In the genomic region with DNA sequence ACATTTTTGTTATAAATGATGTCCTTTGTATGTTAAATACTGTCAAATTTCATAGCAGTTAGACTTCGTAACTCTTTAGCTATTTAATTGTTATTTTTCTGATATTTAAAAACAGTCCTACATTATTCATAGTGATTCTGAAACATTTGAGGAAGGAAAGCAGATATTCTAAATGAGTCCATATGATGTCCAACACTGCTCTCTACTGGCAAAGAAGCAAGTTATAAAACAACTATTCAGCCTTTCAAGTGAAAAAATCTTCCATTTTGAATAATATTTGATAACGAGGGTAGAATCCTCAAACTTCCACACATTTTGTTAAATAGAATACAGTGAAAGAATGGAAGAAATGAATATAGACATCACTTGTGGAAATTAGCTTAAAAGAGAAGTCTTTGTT, we compare ENCODE assay signal across 8 cellular contexts.
DNase-seq lines count a peak whose midpoint lies in the region; ATAC-seq and TF ChIP-seq lines count a peak whose summit lies in the region.

No MANE protein-coding gene starts in this region.

- ATAC-seq in Right ventricle myocardium superior (ENCODE audit: poor library complexity) (peak; percentile 58), PC-3 (peak; percentile 71), sciatic nerve (peak; percentile 82)

- intact Hi-C loops in Right ventricle myocardium superior (cut with DNase I): loop anchor here (10.0 kb wide), 1 partner anchor 1008 kb away; no protein-coding TSS in a partner anchor
- intact Hi-C loops in PC-3 (cut with micrococcal nuclease): loop anchor here (1.0 to 10.0 kb wide), 7 partner anchors 148 to 1012 kb away; no protein-coding TSS in a partner anchor
- intact Hi-C loops in esophagus muscularis mucosa (cut with DNase I): loop anchor here (5.0 to 10.0 kb wide), 2 partner anchors 220 to 1018 kb away; partner anchors contain the start of gene GULP1
- intact Hi-C loops in sciatic nerve (cut with DNase I): loop anchor here (10.0 kb wide), 1 partner anchor 918 kb away; no protein-coding TSS in a partner anchor
- intact Hi-C loops in activated CD4-positive, alpha-beta T cell treated with anti-CD3 and anti-CD28 coated beads, Interleukin-2, amount 10 ng/mL, durations not matched to agents 24 days and 14 days (cut with micrococcal nuclease): loop anchor here (10.0 kb wide), 1 partner anchor 928 kb away; no protein-coding TSS in a partner anchor

- H3F3A ChIP-seq in PC-3 (ENCODE audit: low read length, unreplicated experiment): no peaks in the 10 kb centered on the region

- CTCF ChIA-PET in PC-3 (lab: Charles Lee): interaction anchor here (0.6 kb wide), 1 partner anchor 220 kb away, joined by 3 read pairs; no protein-coding TSS in a partner anchor

- TF ChIP-seq CTCF in right atrium auricular region (IDR thresholded peaks at IDR 0.05) (peak in 1 of 2 donors; percentile 57), PC-3 (conservative IDR thresholded peaks at IDR 0.05; ENCODE audit: low read depth, low read length) (peak; percentile 82), esophagus muscularis mucosa (IDR thresholded peaks at IDR 0.05) (peak; percentile 48 to 53 (median 52))

- no peaks in the 10 kb centered on the region for H3K36me3 Mint-ChIP-seq in activated CD4-positive, alpha-beta T cell treated with anti-CD3 and anti-CD28 coated beads, Interleukin-2, amount 10 ng/mL, durations not matched to agents 24 days and 14 days (ENCODE audit: low read depth)
- no peaks in the 10 kb centered on the region for H3K36me3 Mint-ChIP-seq in immature natural killer cell

- no peaks in the 10 kb centered on the region for H3K27me3 ChIP-seq in right atrium auricular region
- H3K27me3 ChIP-seq in PC-3 (ENCODE audit: low read length): no peaks in the 10 kb centered on the region
- no peaks in the 10 kb centered on the region for H3K27me3 ChIP-seq in esophagus muscularis mucosa

- H3K27me3 Mint-ChIP-seq in activated CD4-positive, alpha-beta T cell treated with anti-CD3 and anti-CD28 coated beads, Interleukin-2, amount 10 ng/mL, durations not matched to agents 24 days and 14 days: peaks cover 2% of the 10 kb centered on the region
- H3K27me3 Mint-ChIP-seq in immature natural killer cell (ENCODE audit: low read depth in 3 of 3): no peaks in the 10 kb centered on the region

- H3K36me3 ChIP-seq in right atrium auricular region (no peaks in the 10 kb centered on the region), PC-3 (ENCODE audit: low read depth, low read length) (no peaks in the 10 kb centered on the region), esophagus muscularis mucosa (no peaks in the 10 kb centered on the region)

- H3K4me3 Mint-ChIP-seq in activated CD4-positive, alpha-beta T cell treated with anti-CD3 and anti-CD28 coated beads, Interleukin-2, amount 10 ng/mL, durations not matched to agents 24 days and 14 days: no peak overlapping the region
- no peak overlapping the region for H3K4me3 Mint-ChIP-seq in immature natural killer cell

- H3K4me1 ChIP-seq in right atrium auricular region (no peaks in the 10 kb centered on the region), PC-3 (ENCODE audit: insufficient read depth, low read length) (no peaks in the 10 kb centered on the region), esophagus muscularis mucosa (peaks cover 0 to 5% (median 2%) of the 10 kb centered on the region in 4 donors)

- H3K9me3 Mint-ChIP-seq in activated CD4-positive, alpha-beta T cell treated with anti-CD3 and anti-CD28 coated beads, Interleukin-2, amount 10 ng/mL, durations not matched to agents 24 days and 14 days: no peaks in the 10 kb centered on the region
- peaks cover 0 to 9% (median 3%) of the 10 kb centered on the region in 6 donors for H3K9me3 Mint-ChIP-seq in immature natural killer cell

- peak overlapping the region; percentile 58 for H2AFZ ChIP-seq in PC-3 (ENCODE audit: low read length)

- TF ChIP-seq EP300 in esophagus muscularis mucosa (IDR thresholded peaks at IDR 0.05): no peak

- 0 out of 2 replicates have a peak overlapping the region, but pooled peaks have one; percentile 6 for H3K4me2 ChIP-seq in PC-3 (ENCODE audit: low read length)

- H3K79me2 ChIP-seq in PC-3 (ENCODE audit: low read length): no peaks in the 10 kb centered on the region

- no peak overlapping the region for H3K27ac ChIP-seq in right atrium auricular region
- H3K27ac ChIP-seq in PC-3 (ENCODE audit: low read length): no peak overlapping the region
- no peak overlapping the region for H3K27ac ChIP-seq in esophagus muscularis mucosa (replicated peaks in 1 of 4)

- no peaks in the 10 kb centered on the region for H4K20me1 ChIP-seq in PC-3 (ENCODE audit: low read length)

- TF ChIP-seq POLR2A in esophagus muscularis mucosa (IDR thresholded peaks at IDR 0.05; ENCODE audit: low read depth): no peak

- no peak overlapping the region; the same call in 1 of the 2 replicates for H3K9ac ChIP-seq in PC-3 (ENCODE audit: low read length)

- BruUV-seq in PC-3 (replicated peaks; lab: Mats Ljungman, UMichigan): no TSS peak

- no peak overlapping the region for H3K27ac Mint-ChIP-seq in activated CD4-positive, alpha-beta T cell treated with anti-CD3 and anti-CD28 coated beads, Interleukin-2, amount 10 ng/mL, durations not matched to agents 24 days and 14 days
- no peak overlapping the region for H3K27ac Mint-ChIP-seq in immature natural killer cell

- no peaks in the 10 kb centered on the region for H3K9me2 ChIP-seq in PC-3 (replicated peaks; ENCODE audit: low read length)

- DNase-seq in Right ventricle myocardium superior (no peak), right atrium auricular region (ENCODE audit: low spot score) (no peak), HT-29 (ENCODE audit: low spot score) (peak; percentile 54), PC-3 (peak; percentile 65), esophagus muscularis mucosa (ENCODE audit: extremely low spot score) (no peak), sciatic nerve (ENCODE audit: low spot score) (no peak), immature natural killer cell (no peak)
- no peak for DNase-seq in activated CD4-positive, alpha-beta T cell treated with anti-CD3 and anti-CD28 coated beads, Interleukin-2, amount 10 ng/mL, durations not matched to agents 24 days and 14 days

- POLR2A ChIA-PET in PC-3 (lab: Charles Lee; ENCODE audit: unreplicated experiment): no interaction called here

- H3K4me3 ChIP-seq in right atrium auricular region (no peak overlapping the region), PC-3 (ENCODE audit: low read length) (no peak overlapping the region), esophagus muscularis mucosa (no peak overlapping the region)

- no peaks in the 10 kb centered on the region for H3K9me3 ChIP-seq in right atrium auricular region
- H3K9me3 ChIP-seq in PC-3 (ENCODE audit: low read length): no peaks in the 10 kb centered on the region
- H3K9me3 ChIP-seq in esophagus muscularis mucosa: no peaks in the 10 kb centered on the region

- whole genome bisulfite sequencing in esophagus muscularis mucosa: 6% methylated on average over 2 of the region's 2 CpGs

- H3K4me1 Mint-ChIP-seq in activated CD4-positive, alpha-beta T cell treated with anti-CD3 and anti-CD28 coated beads, Interleukin-2, amount 10 ng/mL, durations not matched to agents 24 days and 14 days: no peaks in the 10 kb centered on the region
- no peaks in the 10 kb centered on the region for H3K4me1 Mint-ChIP-seq in immature natural killer cell

Comparison
In these comparisons a context has a peak if more than half of its experiments do, and no peak if none do; other contexts are left out.
1. DNase-seq: peak in HT-29 (single experiment) and PC-3 (single experiment); none in Right ventricle myocardium superior (single experiment), right atrium auricular region (single experiment), esophagus muscularis mucosa (single experiment), sciatic nerve (single experiment), activated CD4-positive, alpha-beta T cell treated with anti-CD3 and anti-CD28 coated beads, Interleukin-2, amount 10 ng/mL, durations not matched to agents 24 days and 14 days (single experiment) and immature natural killer cell (0 of 3).
2. Peak in every context shown above with its lines, with median percentiles within 50 percentile points of each other: ATAC-seq.